In the genomic region with DNA sequence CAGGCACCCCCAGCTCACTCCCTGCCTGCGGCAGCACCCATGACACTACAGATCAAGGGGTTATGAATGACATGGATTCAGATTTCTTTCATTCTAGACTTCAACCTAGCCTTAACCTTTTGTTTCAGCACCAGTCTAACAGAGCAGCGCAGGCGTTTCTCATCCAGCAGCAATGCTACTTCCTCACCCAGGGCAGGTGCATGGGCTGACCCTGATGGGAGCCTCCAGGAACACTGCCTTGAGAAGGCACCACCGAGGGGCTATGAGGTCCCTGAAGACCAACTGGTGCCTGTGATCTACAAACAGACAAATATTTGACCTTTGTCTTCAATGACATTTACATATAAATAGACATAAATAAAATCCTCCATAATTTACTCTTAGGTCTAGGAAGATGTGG, we compare ENCODE assay signal across 19 cellular contexts. TPM values are rescaled to one million over a fixed set of nuclear protein-coding genes. Genes with fewer than 3 reads are reported as not detected.
"Had no signal": no experiment of that assay in that cellular context is flagged by ENCODE, and none has a peak within 500 bp of the region (broad histone marks: within the 10 kb centered on the region; RNA-seq: fewer than 3 reads in every experiment).

No MANE protein-coding gene starts in this region.

- H3K4me1 ChIP-seq: gastrocnemius medialis had no signal

- H3K4me3 ChIP-seq: dorsolateral prefrontal cortex, gastrocnemius medialis, lung had no signal

- H3K27ac ChIP-seq: dorsolateral prefrontal cortex, gastrocnemius medialis had no signal

- ATAC-seq: activated CD8-positive, alpha-beta memory T cell treated with anti-CD3 and anti-CD28 coated beads, Interleukin-2, amount 10 ng/mL, durations not matched to agents 7 days and 5 days; gastrocnemius medialis; left lobe of liver; stimulated activated naive CD8-positive, alpha-beta T cell treated with anti-CD3 and anti-CD28 coated beads, Interleukin-15, amount 100 ng/mL, for 72 hours had no signal

- H3K36me3 Mint-ChIP-seq: type B pancreatic cell had no signal

- H3K9me3 ChIP-seq: gastrocnemius medialis had no signal

- H3K27ac Mint-ChIP-seq: activated CD4-positive, alpha-beta memory T cell treated with anti-CD3 and anti-CD28 coated beads for 36 hours; activated CD8-positive, alpha-beta memory T cell treated with anti-CD3 and anti-CD28 coated beads, Interleukin-2, amount 10 ng/mL, durations not matched to agents 7 days and 5 days; activated naive CD8-positive, alpha-beta T cell treated with anti-CD3 and anti-CD28 coated beads, Interleukin-2, amount 10 ng/mL, durations not matched to agents 7 days and 5 days; nephron; stimulated activated naive CD8-positive, alpha-beta T cell treated with anti-CD3 and anti-CD28 coated beads, Interleukin-15, amount 100 ng/mL, for 72 hours; type B pancreatic cell had no signal

- H3K27me3 ChIP-seq: dorsolateral prefrontal cortex, gastrocnemius medialis had no signal

- H3K4me3 Mint-ChIP-seq: activated CD4-positive, alpha-beta memory T cell treated with anti-CD3 and anti-CD28 coated beads for 36 hours; activated CD8-positive, alpha-beta memory T cell treated with anti-CD3 and anti-CD28 coated beads, Interleukin-2, amount 10 ng/mL, durations not matched to agents 7 days and 5 days; activated naive CD8-positive, alpha-beta T cell treated with anti-CD3 and anti-CD28 coated beads, Interleukin-2, amount 10 ng/mL, durations not matched to agents 7 days and 5 days; nephron; stimulated activated naive CD8-positive, alpha-beta T cell treated with anti-CD3 and anti-CD28 coated beads, Interleukin-15, amount 100 ng/mL, for 72 hours; type B pancreatic cell had no signal

- H3K27me3 Mint-ChIP-seq: activated CD4-positive, alpha-beta memory T cell treated with anti-CD3 and anti-CD28 coated beads for 36 hours; activated CD8-positive, alpha-beta memory T cell treated with anti-CD3 and anti-CD28 coated beads, Interleukin-2, amount 10 ng/mL, durations not matched to agents 7 days and 5 days; activated naive CD8-positive, alpha-beta T cell treated with anti-CD3 and anti-CD28 coated beads, Interleukin-2, amount 10 ng/mL, durations not matched to agents 7 days and 5 days; stimulated activated naive CD8-positive, alpha-beta T cell treated with anti-CD3 and anti-CD28 coated beads, Interleukin-15, amount 100 ng/mL, for 72 hours; type B pancreatic cell had no signal

- H3K9me3 Mint-ChIP-seq: activated CD4-positive, alpha-beta memory T cell treated with anti-CD3 and anti-CD28 coated beads for 36 hours; activated naive CD8-positive, alpha-beta T cell treated with anti-CD3 and anti-CD28 coated beads, Interleukin-2, amount 10 ng/mL, durations not matched to agents 7 days and 5 days; nephron; stimulated activated naive CD8-positive, alpha-beta T cell treated with anti-CD3 and anti-CD28 coated beads, Interleukin-15, amount 100 ng/mL, for 72 hours; type B pancreatic cell had no signal

- DNase-seq: activated CD4-positive, alpha-beta memory T cell treated with anti-CD3 and anti-CD28 coated beads for 36 hours; activated CD8-positive, alpha-beta memory T cell treated with anti-CD3 and anti-CD28 coated beads, Interleukin-2, amount 10 ng/mL, durations not matched to agents 7 days and 5 days; activated naive CD8-positive, alpha-beta T cell treated with anti-CD3 and anti-CD28 coated beads, Interleukin-2, amount 10 ng/mL, durations not matched to agents 7 days and 5 days; amygdala; central memory CD4-positive, alpha-beta T cell; dorsolateral prefrontal cortex; erythroblast; gastrocnemius medialis; head of caudate nucleus; midbrain; nucleus accumbens; retina; stimulated activated CD4-positive, alpha-beta T cell treated with anti-CD3 and anti-CD28 coated beads, Interleukin-4, amount 100 ng/mL, for 1 hour; stimulated activated naive CD8-positive, alpha-beta T cell treated with anti-CD3 and anti-CD28 coated beads, Interleukin-15, amount 100 ng/mL, for 72 hours had no signal

RNA-seq across cellular contexts. Expression of a gene that starts 31.9 kb away (rescaled TPM):
- total RNA-seq: activated CD8-positive, alpha-beta memory T cell treated with anti-CD3 and anti-CD28 coated beads, Interleukin-2, amount 10 ng/mL, durations not matched to agents 7 days and 5 days had no signal

RNA-seq across cellular contexts. Expression of a gene that starts 55.1 kb away (rescaled TPM):
- polyA plus RNA-seq: keratinocyte had no signal
